Comparison of ENCODE assay signal across 2 cellular contexts in the genomic region with DNA sequence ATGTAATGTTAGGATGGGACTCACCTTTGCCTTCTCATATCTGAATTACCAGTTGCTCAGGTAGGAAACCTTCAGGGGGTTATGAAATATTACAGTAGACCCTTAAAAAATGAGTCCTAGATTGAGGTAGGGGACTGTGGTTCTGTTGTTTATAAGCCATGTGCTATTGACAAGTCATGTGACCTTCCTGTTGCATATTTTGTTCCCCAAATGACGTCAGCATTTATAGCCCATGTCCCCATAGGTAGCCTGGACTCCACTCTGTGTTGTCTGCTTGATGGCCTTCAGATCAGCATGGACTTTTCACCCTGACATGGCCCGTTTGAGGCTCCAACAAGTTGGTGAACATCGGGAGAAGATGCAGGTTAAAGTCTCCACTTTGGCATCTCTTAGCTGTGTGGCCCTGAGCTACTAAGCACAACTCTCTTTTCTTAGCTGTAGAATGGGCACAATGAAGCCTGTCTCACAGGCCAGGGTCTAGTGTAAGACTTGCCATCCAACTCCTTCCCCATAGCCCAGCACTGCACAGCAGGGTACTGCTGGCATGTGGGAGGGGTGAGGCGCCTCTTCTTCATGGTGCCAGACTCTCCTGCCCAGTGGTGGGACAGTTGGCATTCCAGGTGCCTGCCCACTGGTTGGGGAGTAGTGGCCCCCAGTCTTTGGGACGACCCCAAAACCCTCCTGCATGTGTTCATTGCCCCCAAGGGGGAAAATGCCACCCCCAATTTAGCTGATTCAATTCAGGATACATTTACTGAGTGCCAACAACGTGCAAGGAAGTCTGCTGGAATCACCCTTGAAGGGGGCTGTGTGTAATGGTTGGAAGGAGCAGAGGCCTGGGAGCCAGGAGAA.
TF ChIP-seq lines count a peak whose summit lies in the region.

No MANE protein-coding gene starts in this region.

TF ChIP-seq in K562, 482 proteins besides CTCF, POLR2A, EP300 and RAD21:
- peak; percentile 62; the same call in 1 of the 2 replicates for TF ChIP-seq TOE1 (IDR thresholded peaks at IDR 0.05; ENCODE audit: borderline replicate concordance)
- TF ChIP-seq TOE1 (CRISPR knock-in tag; IDR thresholded peaks at IDR 0.05; ENCODE audit: borderline replicate concordance, low read depth), result no peak
- peak; percentile 78 for TF ChIP-seq ATF7 (IDR thresholded peaks at IDR 0.05)
- TF ChIP-seq MAFG (tag; conservative IDR thresholded peaks at IDR 0.05), result 0 out of 2 replicates have a peak, but pooled peaks have one; percentile 13
- no peak for TF ChIP-seq RFX7 (CRISPR knock-in tag; IDR thresholded peaks at IDR 0.05)
- TF ChIP-seq, protein P1, sequence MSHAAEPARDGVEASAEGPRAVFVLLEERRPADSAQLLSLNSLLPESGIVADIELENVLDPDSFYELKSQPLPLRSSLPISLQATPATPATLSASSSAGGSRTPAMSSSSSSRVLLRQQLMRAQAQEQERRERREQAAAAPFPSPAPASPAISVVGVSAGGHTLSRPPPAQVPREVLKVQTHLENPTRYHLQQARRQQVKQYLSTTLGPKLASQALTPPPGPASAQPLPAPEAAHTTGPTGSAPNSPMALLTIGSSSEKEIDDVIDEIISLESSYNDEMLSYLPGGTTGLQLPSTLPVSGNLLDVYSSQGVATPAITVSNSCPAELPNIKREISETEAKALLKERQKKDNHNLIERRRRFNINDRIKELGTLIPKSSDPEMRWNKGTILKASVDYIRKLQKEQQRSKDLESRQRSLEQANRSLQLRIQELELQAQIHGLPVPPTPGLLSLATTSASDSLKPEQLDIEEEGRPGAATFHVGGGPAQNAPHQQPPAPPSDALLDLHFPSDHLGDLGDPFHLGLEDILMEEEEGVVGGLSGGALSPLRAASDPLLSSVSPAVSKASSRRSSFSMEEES (CRISPR knock-in tag; IDR thresholded peaks at IDR 0.05), result peak; percentile 85
- TF ChIP-seq, protein P2, sequence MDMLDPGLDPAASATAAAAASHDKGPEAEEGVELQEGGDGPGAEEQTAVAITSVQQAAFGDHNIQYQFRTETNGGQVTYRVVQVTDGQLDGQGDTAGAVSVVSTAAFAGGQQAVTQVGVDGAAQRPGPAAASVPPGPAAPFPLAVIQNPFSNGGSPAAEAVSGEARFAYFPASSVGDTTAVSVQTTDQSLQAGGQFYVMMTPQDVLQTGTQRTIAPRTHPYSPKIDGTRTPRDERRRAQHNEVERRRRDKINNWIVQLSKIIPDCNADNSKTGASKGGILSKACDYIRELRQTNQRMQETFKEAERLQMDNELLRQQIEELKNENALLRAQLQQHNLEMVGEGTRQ (CRISPR knock-in tag; IDR thresholded peaks at IDR 0.05), result peak; percentile 29; the same call in 1 of the 2 replicates
- TF ChIP-seq, protein P3, sequence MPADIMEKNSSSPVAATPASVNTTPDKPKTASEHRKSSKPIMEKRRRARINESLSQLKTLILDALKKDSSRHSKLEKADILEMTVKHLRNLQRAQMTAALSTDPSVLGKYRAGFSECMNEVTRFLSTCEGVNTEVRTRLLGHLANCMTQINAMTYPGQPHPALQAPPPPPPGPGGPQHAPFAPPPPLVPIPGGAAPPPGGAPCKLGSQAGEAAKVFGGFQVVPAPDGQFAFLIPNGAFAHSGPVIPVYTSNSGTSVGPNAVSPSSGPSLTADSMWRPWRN (IDR thresholded peaks at IDR 0.05; ENCODE audit: low read depth), result no peak
- TF ChIP-seq, protein P4, sequence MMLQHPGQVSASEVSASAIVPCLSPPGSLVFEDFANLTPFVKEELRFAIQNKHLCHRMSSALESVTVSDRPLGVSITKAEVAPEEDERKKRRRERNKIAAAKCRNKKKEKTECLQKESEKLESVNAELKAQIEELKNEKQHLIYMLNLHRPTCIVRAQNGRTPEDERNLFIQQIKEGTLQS (IDR thresholded peaks at IDR 0.05), result peak; percentile 70
- TF ChIP-seq, protein P4 (CRISPR knock-in tag; conservative IDR thresholded peaks at IDR 0.05), result no peak
- no peak for TF ChIP-seq SMARCB1 (IDR thresholded peaks at IDR 0.05; ENCODE audit: insufficient read length, low read depth)
- 0 out of 2 replicates have a peak, but pooled peaks have one; percentile 52 for TF ChIP-seq RAD51 (IDR thresholded peaks at IDR 0.05; ENCODE audit: borderline replicate concordance, low read depth)
- TF ChIP-seq TFAM (CRISPR knock-in tag; conservative IDR thresholded peaks at IDR 0.05), result no peak

TF ChIP-seq in HepG2, 621 proteins besides CTCF, POLR2A, EP300 and RAD21:
- TF ChIP-seq ATF7 (IDR thresholded peaks at IDR 0.05) (peak; percentile 94), ATF7 (CRISPR knock-in tag; IDR thresholded peaks at IDR 0.05) (no peak), NFKBIZ (CRISPR knock-in tag; IDR thresholded peaks at IDR 0.05) (no peak), ZNF678 (CRISPR knock-in tag; IDR thresholded peaks at IDR 0.05) (no peak), ZNF460 (CRISPR knock-in tag; IDR thresholded peaks at IDR 0.05; ENCODE audit: borderline replicate concordance) (no peak), ZSCAN20 (CRISPR knock-in tag; IDR thresholded peaks at IDR 0.05; ENCODE audit: borderline replicate concordance) (no peak), XBP1 (CRISPR knock-in tag; IDR thresholded peaks at IDR 0.05) (no peak), ZNF629 (CRISPR knock-in tag; conservative IDR thresholded peaks at IDR 0.05) (peak; percentile 35; the same call in 1 of the 2 replicates), MAFK (conservative IDR thresholded peaks at IDR 0.05 in 1 of 2, IDR thresholded peaks at IDR 0.05 in 1 of 2; ENCODE audit: low read length in 2 of 2) (0 out of 4 replicates have a peak, but pooled peaks of 1 of the 2 experiments have one; percentile 6), PCBP2 (optimal IDR thresholded peaks at IDR 0.05; ENCODE audit: low read depth, low read length, poor library complexity, severe bottlenecking) (no peak), MAFF (IDR thresholded peaks at IDR 0.05; ENCODE audit: low read depth, low read length) (0 out of 2 replicates have a peak, but pooled peaks have one; percentile 2), CREB1 (IDR thresholded peaks at IDR 0.05) (peak; percentile 88), CREB1 (CRISPR knock-in tag; IDR thresholded peaks at IDR 0.05) (no peak)
- TF ChIP-seq, protein P5, sequence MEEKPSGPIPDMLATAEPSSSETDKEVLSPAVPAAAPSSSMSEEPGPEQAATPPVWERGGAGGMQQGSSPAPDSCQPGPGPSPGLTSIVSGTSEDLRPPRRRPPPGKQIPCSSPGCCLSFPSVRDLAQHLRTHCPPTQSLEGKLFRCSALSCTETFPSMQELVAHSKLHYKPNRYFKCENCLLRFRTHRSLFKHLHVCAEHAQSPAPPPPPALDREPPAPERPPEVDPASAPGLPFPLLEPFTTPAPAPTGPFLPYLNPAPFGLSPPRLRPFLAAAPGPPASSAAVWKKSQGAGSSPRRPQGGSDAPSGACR (CRISPR knock-in tag; IDR thresholded peaks at IDR 0.05), result no peak
- TF ChIP-seq, protein P6, sequence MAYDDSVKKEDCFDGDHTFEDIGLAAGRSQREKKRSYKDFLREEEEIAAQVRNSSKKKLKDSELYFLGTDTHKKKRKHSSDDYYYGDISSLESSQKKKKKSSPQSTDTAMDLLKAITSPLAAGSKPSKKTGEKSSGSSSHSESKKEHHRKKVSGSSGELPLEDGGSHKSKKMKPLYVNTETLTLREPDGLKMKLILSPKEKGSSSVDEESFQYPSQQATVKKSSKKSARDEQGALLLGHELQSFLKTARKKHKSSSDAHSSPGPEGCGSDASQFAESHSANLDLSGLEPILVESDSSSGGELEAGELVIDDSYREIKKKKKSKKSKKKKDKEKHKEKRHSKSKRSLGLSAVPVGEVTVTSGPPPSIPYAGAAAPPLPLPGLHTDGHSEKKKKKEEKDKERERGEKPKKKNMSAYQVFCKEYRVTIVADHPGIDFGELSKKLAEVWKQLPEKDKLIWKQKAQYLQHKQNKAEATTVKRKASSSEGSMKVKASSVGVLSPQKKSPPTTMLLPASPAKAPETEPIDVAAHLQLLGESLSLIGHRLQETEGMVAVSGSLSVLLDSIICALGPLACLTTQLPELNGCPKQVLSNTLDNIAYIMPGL (CRISPR knock-in tag; IDR thresholded peaks at IDR 0.05; ENCODE audit: borderline replicate concordance in 1 of 2, low read depth in 1 of 2), result no peak
- TF ChIP-seq, protein P1 (CRISPR knock-in tag; IDR thresholded peaks at IDR 0.05), result no peak
- TF ChIP-seq, protein P7, sequence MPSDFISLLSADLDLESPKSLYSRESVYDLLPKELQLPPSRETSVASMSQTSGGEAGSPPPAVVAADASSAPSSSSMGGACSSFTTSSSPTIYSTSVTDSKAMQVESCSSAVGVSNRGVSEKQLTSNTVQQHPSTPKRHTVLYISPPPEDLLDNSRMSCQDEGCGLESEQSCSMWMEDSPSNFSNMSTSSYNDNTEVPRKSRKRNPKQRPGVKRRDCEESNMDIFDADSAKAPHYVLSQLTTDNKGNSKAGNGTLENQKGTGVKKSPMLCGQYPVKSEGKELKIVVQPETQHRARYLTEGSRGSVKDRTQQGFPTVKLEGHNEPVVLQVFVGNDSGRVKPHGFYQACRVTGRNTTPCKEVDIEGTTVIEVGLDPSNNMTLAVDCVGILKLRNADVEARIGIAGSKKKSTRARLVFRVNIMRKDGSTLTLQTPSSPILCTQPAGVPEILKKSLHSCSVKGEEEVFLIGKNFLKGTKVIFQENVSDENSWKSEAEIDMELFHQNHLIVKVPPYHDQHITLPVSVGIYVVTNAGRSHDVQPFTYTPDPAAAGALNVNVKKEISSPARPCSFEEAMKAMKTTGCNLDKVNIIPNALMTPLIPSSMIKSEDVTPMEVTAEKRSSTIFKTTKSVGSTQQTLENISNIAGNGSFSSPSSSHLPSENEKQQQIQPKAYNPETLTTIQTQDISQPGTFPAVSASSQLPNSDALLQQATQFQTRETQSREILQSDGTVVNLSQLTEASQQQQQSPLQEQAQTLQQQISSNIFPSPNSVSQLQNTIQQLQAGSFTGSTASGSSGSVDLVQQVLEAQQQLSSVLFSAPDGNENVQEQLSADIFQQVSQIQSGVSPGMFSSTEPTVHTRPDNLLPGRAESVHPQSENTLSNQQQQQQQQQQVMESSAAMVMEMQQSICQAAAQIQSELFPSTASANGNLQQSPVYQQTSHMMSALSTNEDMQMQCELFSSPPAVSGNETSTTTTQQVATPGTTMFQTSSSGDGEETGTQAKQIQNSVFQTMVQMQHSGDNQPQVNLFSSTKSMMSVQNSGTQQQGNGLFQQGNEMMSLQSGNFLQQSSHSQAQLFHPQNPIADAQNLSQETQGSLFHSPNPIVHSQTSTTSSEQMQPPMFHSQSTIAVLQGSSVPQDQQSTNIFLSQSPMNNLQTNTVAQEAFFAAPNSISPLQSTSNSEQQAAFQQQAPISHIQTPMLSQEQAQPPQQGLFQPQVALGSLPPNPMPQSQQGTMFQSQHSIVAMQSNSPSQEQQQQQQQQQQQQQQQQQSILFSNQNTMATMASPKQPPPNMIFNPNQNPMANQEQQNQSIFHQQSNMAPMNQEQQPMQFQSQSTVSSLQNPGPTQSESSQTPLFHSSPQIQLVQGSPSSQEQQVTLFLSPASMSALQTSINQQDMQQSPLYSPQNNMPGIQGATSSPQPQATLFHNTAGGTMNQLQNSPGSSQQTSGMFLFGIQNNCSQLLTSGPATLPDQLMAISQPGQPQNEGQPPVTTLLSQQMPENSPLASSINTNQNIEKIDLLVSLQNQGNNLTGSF (CRISPR knock-in tag; IDR thresholded peaks at IDR 0.05), result no peak
